Comparison of ENCODE assay signal across 15 cellular contexts in the genomic region with DNA sequence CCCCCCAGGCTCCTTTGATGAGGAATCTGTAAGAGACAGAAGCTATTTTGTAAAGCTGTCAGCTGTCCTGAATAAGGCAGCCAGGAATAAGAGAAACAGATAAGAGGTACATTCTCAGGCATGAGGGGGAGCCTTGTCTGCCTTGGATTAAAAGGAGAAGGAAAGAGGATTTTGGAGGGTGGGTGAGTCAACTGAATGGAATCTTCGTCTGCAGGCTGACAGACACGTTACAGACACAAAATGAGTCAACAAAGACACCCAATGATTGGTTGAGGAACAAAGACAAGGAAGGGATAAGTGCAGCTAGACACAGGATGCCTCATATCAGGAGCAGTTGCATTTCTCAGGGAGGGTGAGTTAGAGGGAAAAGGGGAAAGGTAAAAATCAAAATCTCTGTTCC.
A peak's percentile ranks its signal among the peaks of the same experiment; 100 is the strongest.
DNase-seq lines count a peak whose midpoint lies in the region; ATAC-seq and TF ChIP-seq lines count a peak whose summit lies in the region.
"Had no signal": no experiment of that assay in that cellular context is flagged by ENCODE, and none has a peak within 500 bp of the region (broad histone marks: within the 10 kb centered on the region; RNA-seq: fewer than 3 reads in every experiment).

No MANE protein-coding gene starts in this region.

- H4K5ac ChIP-seq in IMR-90 (ENCODE audit: low read depth, low read length) = no peak overlapping the region

- no peak overlapping the region for H3K56ac ChIP-seq in IMR-90 (ENCODE audit: extremely low read depth, insufficient read depth, low read length)

- H4K8ac ChIP-seq in IMR-90 (ENCODE audit: low read depth in 2 of 2, low read length in 2 of 2) = no peak overlapping the region

- in situ Hi-C loops in IMR-90 (cut with MboI; ENCODE audit: low sequenced_read_pairs) = no loop called here

- H3K36me3 Mint-ChIP-seq in nephron progenitor cell (ENCODE audit: low read depth) = no peaks in the 10 kb centered on the region
- no peaks in the 10 kb centered on the region for H3K36me3 Mint-ChIP-seq in CD8-positive, alpha-beta T cell
- no peaks in the 10 kb centered on the region for H3K36me3 Mint-ChIP-seq in stimulated activated naive B cell treated with anti-CD40 and anti-IgM and Interleukin-4, amounts not matched to agents 10 μg/mL and 1 μg/mL and 100 μg/mL, for 72 hours
- H3K36me3 Mint-ChIP-seq: CD4-positive, alpha-beta memory T cell had no signal

- H3K27me3 ChIP-seq in IMR-90 (ENCODE audit: control insufficient read depth, insufficient read depth, low read length) = no peaks in the 10 kb centered on the region
- no peaks in the 10 kb centered on the region for H3K27me3 ChIP-seq in CD8-positive, alpha-beta T cell (ENCODE audit: insufficient read depth, low read length)
- H3K27me3 ChIP-seq in colonic mucosa = no peaks in the 10 kb centered on the region
- H3K27me3 ChIP-seq: esophagus squamous epithelium had no signal

- DNase-seq in GM03348 (ENCODE audit: low spot score) = peak; percentile 36
- DNase-seq in IMR-90 = peak; percentile 11
- peak; percentile 60 for DNase-seq in ecto neural progenitor cell (ENCODE audit: low spot score)
- no peak for DNase-seq in nephron progenitor cell
- no peak for DNase-seq in CD8-positive, alpha-beta T cell
- DNase-seq in stimulated activated naive B cell treated with anti-CD40 and anti-IgM and Interleukin-4, amounts not matched to agents 10 μg/mL and 1 μg/mL and 100 μg/mL, for 72 hours = no peak
- DNase-seq in colonic mucosa = no peak
- DNase-seq: activated CD4-positive, alpha-beta T cell treated with anti-CD3 and anti-CD28 coated beads for 1 hour; CD4-positive, alpha-beta memory T cell; esophagus squamous epithelium; KG1; mesenchymal stem cell; NCI-H187 treated with DMSO at 0.1 percent for 48 hours; substantia nigra had no signal

- H3K9me3 ChIP-seq in IMR-90 (ENCODE audit: control insufficient read depth, insufficient read depth, low read length) (no peaks in the 10 kb centered on the region), colonic mucosa (no peaks in the 10 kb centered on the region)
- no peaks in the 10 kb centered on the region for H3K9me3 ChIP-seq in CD8-positive, alpha-beta T cell (ENCODE audit: low read length)
- H3K9me3 ChIP-seq: esophagus squamous epithelium had no signal

- no peak overlapping the region for H4K91ac ChIP-seq in IMR-90 (ENCODE audit: insufficient read depth, low read depth, low read length)

- H3K18ac ChIP-seq in IMR-90 (ENCODE audit: low read depth, low read length) = no peak overlapping the region

- H2BK120ac ChIP-seq in IMR-90 (ENCODE audit: low read depth, low read length) = no peak overlapping the region

- H3K4me1 ChIP-seq in IMR-90 (ENCODE audit: control insufficient read depth, insufficient read depth, low read length) (no peaks in the 10 kb centered on the region), colonic mucosa (no peaks in the 10 kb centered on the region)
- no peaks in the 10 kb centered on the region for H3K4me1 ChIP-seq in CD8-positive, alpha-beta T cell (ENCODE audit: insufficient read depth, low read length)
- H3K4me1 ChIP-seq: esophagus squamous epithelium had no signal

- 0% methylated on average over 2 of the region's 2 CpGs; no CpG with 5 or more reads in 1 of the 2 experiments for WGBS in IMR-90 (ENCODE audit: extremely low coverage in 2 of 2, insufficient read length in 1 of 2), 2 experiments

- H3K36me3 ChIP-seq in IMR-90 (ENCODE audit: control insufficient read depth, insufficient read depth, low read length) (no peaks in the 10 kb centered on the region), colonic mucosa (no peaks in the 10 kb centered on the region)
- no peaks in the 10 kb centered on the region for H3K36me3 ChIP-seq in CD8-positive, alpha-beta T cell (ENCODE audit: insufficient read depth, low read length)
- H3K36me3 ChIP-seq: esophagus squamous epithelium had no signal

- H2AK9ac ChIP-seq in IMR-90 (replicated peaks; ENCODE audit: low read depth, low read length, poor library complexity) = no peak overlapping the region

- H3K27ac Mint-ChIP-seq in nephron progenitor cell = peak overlapping the region; percentile 11
- no peak overlapping the region for H3K27ac Mint-ChIP-seq in CD8-positive, alpha-beta T cell
- no peak overlapping the region for H3K27ac Mint-ChIP-seq in stimulated activated naive B cell treated with anti-CD40 and anti-IgM and Interleukin-4, amounts not matched to agents 10 μg/mL and 1 μg/mL and 100 μg/mL, for 72 hours
- H3K27ac Mint-ChIP-seq: CD4-positive, alpha-beta memory T cell had no signal

- no peak overlapping the region for H2BK15ac ChIP-seq in IMR-90 (ENCODE audit: low read depth, low read length)

- peaks cover 10% of the 10 kb centered on the region for H3K4me1 Mint-ChIP-seq in nephron progenitor cell
- no peaks in the 10 kb centered on the region for H3K4me1 Mint-ChIP-seq in CD8-positive, alpha-beta T cell (ENCODE audit: low read depth)
- no peaks in the 10 kb centered on the region for H3K4me1 Mint-ChIP-seq in stimulated activated naive B cell treated with anti-CD40 and anti-IgM and Interleukin-4, amounts not matched to agents 10 μg/mL and 1 μg/mL and 100 μg/mL, for 72 hours
- H3K4me1 Mint-ChIP-seq: CD4-positive, alpha-beta memory T cell had no signal

- no peak overlapping the region for H3K4me2 ChIP-seq in IMR-90 (ENCODE audit: low read depth, low read length)

- no peaks in the 10 kb centered on the region for H3K9me1 ChIP-seq in IMR-90 (ENCODE audit: insufficient read depth, low read length)

- no peak overlapping the region for H3K4me3 Mint-ChIP-seq in nephron progenitor cell
- H3K4me3 Mint-ChIP-seq in CD8-positive, alpha-beta T cell = no peak overlapping the region
- H3K4me3 Mint-ChIP-seq in stimulated activated naive B cell treated with anti-CD40 and anti-IgM and Interleukin-4, amounts not matched to agents 10 μg/mL and 1 μg/mL and 100 μg/mL, for 72 hours = no peak overlapping the region
- H3K4me3 Mint-ChIP-seq: CD4-positive, alpha-beta memory T cell had no signal

- no peak overlapping the region for H2BK5ac ChIP-seq in IMR-90 (ENCODE audit: low read depth, low read length, poor library complexity, severe bottlenecking)

- dilution Hi-C loops in IMR-90 (cut with HindIII; ENCODE audit: low sequenced_read_pairs, unreplicated experiment) = no loop called here

- no peak overlapping the region for H3K23ac ChIP-seq in IMR-90 (ENCODE audit: low read depth, low read length)

- H3K14ac ChIP-seq in IMR-90 (replicated peaks; ENCODE audit: low read depth, low read length) = no peak overlapping the region

- no peaks in the 10 kb centered on the region for H3K27me3 Mint-ChIP-seq in nephron progenitor cell (ENCODE audit: low read depth, poor library complexity)
- H3K27me3 Mint-ChIP-seq in CD8-positive, alpha-beta T cell (ENCODE audit: low read depth) = no peaks in the 10 kb centered on the region
- H3K27me3 Mint-ChIP-seq in stimulated activated naive B cell treated with anti-CD40 and anti-IgM and Interleukin-4, amounts not matched to agents 10 μg/mL and 1 μg/mL and 100 μg/mL, for 72 hours = no peaks in the 10 kb centered on the region

- no peaks in the 10 kb centered on the region for H3K79me1 ChIP-seq in IMR-90 (ENCODE audit: low read depth in 1 of 2, low read length in 2 of 2)

- no TSS peak for BruUV-seq in IMR-90 (replicated peaks; lab: Mats Ljungman, UMichigan)

- H2AFZ ChIP-seq in IMR-90 (replicated peaks; ENCODE audit: low read length, poor library complexity) = no peak overlapping the region

- TF ChIP-seq RAD21 in IMR-90 (IDR thresholded peaks at IDR 0.05; ENCODE audit: low read length) = no peak

- no peak for TF ChIP-seq CTCF in IMR-90 (conservative IDR thresholded peaks at IDR 0.05; ENCODE audit: low read depth, low read length)
- TF ChIP-seq CTCF in nephron progenitor cell (IDR thresholded peaks at IDR 0.05) = no peak
- TF ChIP-seq CTCF in CD8-positive, alpha-beta T cell (IDR thresholded peaks at IDR 0.05) = no peak
- TF ChIP-seq CTCF in colonic mucosa (IDR thresholded peaks at IDR 0.05) = no peak

- POLR2A ChIA-PET in IMR-90 (lab: Charles Lee; ENCODE audit: unreplicated experiment) = no interaction called here
- POLR2A ChIA-PET in CD8-positive, alpha-beta T cell (lab: Charles Lee) = no interaction called here

- no peaks in the 10 kb centered on the region for H3K9me3 Mint-ChIP-seq in nephron progenitor cell
- H3K9me3 Mint-ChIP-seq in CD8-positive, alpha-beta T cell = no peaks in the 10 kb centered on the region
- peaks cover 0 to 2% of the 10 kb centered on the region in 2 donors for H3K9me3 Mint-ChIP-seq in stimulated activated naive B cell treated with anti-CD40 and anti-IgM and Interleukin-4, amounts not matched to agents 10 μg/mL and 1 μg/mL and 100 μg/mL, for 72 hours
- H3K9me3 Mint-ChIP-seq: CD4-positive, alpha-beta memory T cell had no signal

- intact Hi-C loops in IMR-90 (cut with micrococcal nuclease) (no loop called here), colonic mucosa (cut with DNase I) (no loop called here)
- intact Hi-C loops in CD8-positive, alpha-beta T cell (cut with DNase I, micrococcal nuclease) = no loop called here

- no peak overlapping the region for H2AK5ac ChIP-seq in IMR-90 (ENCODE audit: low read depth, low read length)

- CTCF ChIA-PET in IMR-90 (lab: Yijun Ruan, JAX) = no interaction called here
- CTCF ChIA-PET in CD8-positive, alpha-beta T cell (lab: Charles Lee) = no interaction called here

- no peak overlapping the region for H3K4ac ChIP-seq in IMR-90 (ENCODE audit: low read depth, low read length)

- no peaks in the 10 kb centered on the region for H4K20me1 ChIP-seq in IMR-90 (ENCODE audit: insufficient read depth, low read length)

- ATAC-seq in IMR-90 (ENCODE audit: low read depth) (no peak), HG03045 (IDR thresholded peaks at IDR 0.05; ENCODE audit: unreplicated experiment) (no peak)
- ATAC-seq in CD8-positive, alpha-beta T cell = no peak
- no peak for ATAC-seq in stimulated activated naive B cell treated with anti-CD40 and anti-IgM and Interleukin-4, amounts not matched to agents 10 μg/mL and 1 μg/mL and 100 μg/mL, for 72 hours (replicated peaks)

- H3K4me3 ChIP-seq in IMR-90 (ENCODE audit: insufficient read depth, low read depth, low read length) (no peak overlapping the region), colonic mucosa (no peak overlapping the region)
- H3K4me3 ChIP-seq in CD8-positive, alpha-beta T cell (ENCODE audit: low read depth, low read length) = no peak overlapping the region
- H3K4me3 ChIP-seq: esophagus squamous epithelium had no signal

- H2BK20ac ChIP-seq in IMR-90 (ENCODE audit: low read depth, low read length) = no peak overlapping the region

- TF ChIP-seq POLR2A in IMR-90 (IDR thresholded peaks at IDR 0.05; ENCODE audit: low read depth, low read length) = no peak

- H3K27ac ChIP-seq in IMR-90 (ENCODE audit: insufficient read depth, low read length) = no peak overlapping the region
- no peak overlapping the region for H3K27ac ChIP-seq in CD8-positive, alpha-beta T cell (ENCODE audit: low read depth, low read length)
- no peak overlapping the region for H3K27ac ChIP-seq in colonic mucosa
- H3K27ac ChIP-seq: esophagus squamous epithelium had no signal

- H3K9ac ChIP-seq in IMR-90 (ENCODE audit: low read depth, low read length) (no peak overlapping the region), colonic mucosa (ENCODE audit: low read depth in 2 of 2, low read length in 2 of 2) (no peak overlapping the region)

Comparison
In these comparisons a context has a peak if more than half of its experiments do, and no peak if none do; other contexts are left out.
1. DNase-seq: peak in GM03348 (single experiment), IMR-90 (single experiment) and ecto neural progenitor cell (single experiment); none in nephron progenitor cell (single experiment), CD8-positive, alpha-beta T cell (0 of 7), stimulated activated naive B cell treated with anti-CD40 and anti-IgM and Interleukin-4, amounts not matched to agents 10 μg/mL and 1 μg/mL and 100 μg/mL, for 72 hours (single experiment) and colonic mucosa (single experiment).